9 cellular contexts compared by ENCODE assay signal in genomic region chr17:38798614-38799500, GRCh38. TPM values are rescaled to one million over a fixed set of nuclear protein-coding genes. Genes with fewer than 3 reads are reported as not detected.
DNase-seq lines count a peak whose midpoint lies in the region; ATAC-seq, FAIRE-seq and TF ChIP-seq lines count a peak whose summit lies in the region.
"Had no signal": no experiment of that assay in that cellular context is flagged by ENCODE, and none has a peak within 500 bp of the region (broad histone marks: within the 10 kb centered on the region; RNA-seq: fewer than 3 reads in every experiment).

No MANE protein-coding gene starts in this region.

- no peaks in the 10 kb centered on the region for H3K9me3 Mint-ChIP-seq in CD4-positive, alpha-beta T cell
- H3K9me3 Mint-ChIP-seq in astrocyte (ENCODE audit: unreplicated experiment) = no peaks in the 10 kb centered on the region

- H4K20me1 ChIP-seq in astrocyte (ENCODE audit: insufficient read depth, low read length) = peaks cover 46% of the 10 kb centered on the region

- peaks cover 66% of the 10 kb centered on the region for H3K36me3 Mint-ChIP-seq in CD4-positive, alpha-beta T cell (ENCODE audit: low read depth)
- H3K36me3 Mint-ChIP-seq in astrocyte (ENCODE audit: low read depth, unreplicated experiment) = peaks cover 10% of the 10 kb centered on the region

- peaks cover 52% of the 10 kb centered on the region for H3K79me2 ChIP-seq in astrocyte (ENCODE audit: insufficient read depth, low read length)

- H3K4me1 ChIP-seq in astrocyte (ENCODE audit: insufficient read depth, low read length) (peaks cover 22% of the 10 kb centered on the region), iPS DF 6.9 (ENCODE audit: control insufficient read depth, insufficient read depth, low read length) (no peaks in the 10 kb centered on the region), gastrocnemius medialis (peaks cover 34 to 37% of the 10 kb centered on the region in 2 donors)

- FAIRE-seq in astrocyte (lab: Jason Lieb, UNC) = no peak
- FAIRE-seq: frontal cortex had no signal

- H3K36me3 ChIP-seq in astrocyte (ENCODE audit: insufficient read depth, low read length) = peaks cover 22% of the 10 kb centered on the region
- no peaks in the 10 kb centered on the region; the same call in 1 of the 2 replicates for H3K36me3 ChIP-seq in iPS DF 6.9 (ENCODE audit: control insufficient read depth, insufficient read depth, low read length)
- H3K36me3 ChIP-seq in gastrocnemius medialis = peaks cover 0 to 29% of the 10 kb centered on the region in 2 donors

- peak overlapping the region; percentile 90 for H3K27ac Mint-ChIP-seq in CD4-positive, alpha-beta T cell
- H3K27ac Mint-ChIP-seq in astrocyte (ENCODE audit: unreplicated experiment) = peak overlapping the region; percentile 87

- H3K9me3 ChIP-seq in CD4-positive, alpha-beta T cell (ENCODE audit: control insufficient read depth, low read length) = no peaks in the 10 kb centered on the region
- H3K9me3 ChIP-seq in astrocyte (ENCODE audit: insufficient read depth, low read depth, low read length) = no peaks in the 10 kb centered on the region
- no peaks in the 10 kb centered on the region for H3K9me3 ChIP-seq in iPS DF 6.9 (ENCODE audit: control insufficient read depth, insufficient read depth, low read length)
- H3K9me3 ChIP-seq in gastrocnemius medialis = no peaks in the 10 kb centered on the region

- H2AFZ ChIP-seq in astrocyte (ENCODE audit: low read depth, low read length) = peak overlapping the region; percentile 46

- peak overlapping the region; percentile 64 for H3K27ac ChIP-seq in CD4-positive, alpha-beta T cell (ENCODE audit: low read depth, low read length)
- H3K27ac ChIP-seq in astrocyte (ENCODE audit: low read depth, low read length) = peak overlapping the region; percentile 57
- no peak overlapping the region for H3K27ac ChIP-seq in iPS DF 6.9 (ENCODE audit: low read length)
- H3K27ac ChIP-seq in gastrocnemius medialis = peak overlapping the region; percentile 94 to 100 (median 100)

- intact Hi-C loops in CD4-positive, alpha-beta T cell (cut with DNase I, micrococcal nuclease) = loop anchor here in 1 of 2 experiments (1.0 kb wide), 3 partner anchors 26 to 54 kb away; partner anchors contain the start of genes CWC25, PSMB3 and RPL23
- intact Hi-C loops in gastrocnemius medialis (cut with DNase I; ENCODE audit: low total_unique reads) = loop anchor here (1.0 to 5.0 kb wide), 5 partner anchors 26 to 92 kb away; partner anchors contain the start of genes CWC25, MLLT6, PSMB3 and RPL23

- peak overlapping the region; percentile 92 for H3K4me3 Mint-ChIP-seq in CD4-positive, alpha-beta T cell
- H3K4me3 Mint-ChIP-seq in astrocyte (ENCODE audit: unreplicated experiment) = peak overlapping the region; percentile 98

- no peak for TF ChIP-seq CTCF in CD4-positive, alpha-beta T cell (IDR thresholded peaks at IDR 0.05)
- TF ChIP-seq CTCF in astrocyte (IDR thresholded peaks at IDR 0.05; ENCODE audit: insufficient read depth, low read depth, low read length) (no peak), gastrocnemius medialis (IDR thresholded peaks at IDR 0.05 in 4 of 5, conservative IDR thresholded peaks at IDR 0.05 in 1 of 5) (no peak)

- POLR2A ChIA-PET in CD4-positive, alpha-beta T cell (lab: Charles Lee) = interaction anchor here (0.6 to 2.9 kb wide), 13 partner anchors 11 to 1182 kb away, joined by 3 to 14 read pairs (median 4); partner anchors contain the start of genes CWC25, LASP1, MLLT6 and PLXDC1

- H3K4me1 Mint-ChIP-seq in CD4-positive, alpha-beta T cell (ENCODE audit: low read depth) = peaks cover 48% of the 10 kb centered on the region
- peaks cover 20% of the 10 kb centered on the region for H3K4me1 Mint-ChIP-seq in astrocyte (ENCODE audit: low read depth, unreplicated experiment)

- H3K27me3 Mint-ChIP-seq in CD4-positive, alpha-beta T cell = no peaks in the 10 kb centered on the region
- no peaks in the 10 kb centered on the region for H3K27me3 Mint-ChIP-seq in astrocyte (ENCODE audit: low read depth, unreplicated experiment)

- peak overlapping the region; percentile 84 for H3K9ac ChIP-seq in astrocyte (ENCODE audit: low read length)

- peak; percentile 47 for ATAC-seq in CD4-positive, alpha-beta T cell (ENCODE audit: poor library complexity)
- peak; percentile 21 for ATAC-seq in GM19397 (IDR thresholded peaks at IDR 0.05; ENCODE audit: unreplicated experiment)
- peak; percentile 6 for ATAC-seq in HG03571 (IDR thresholded peaks at IDR 0.05; ENCODE audit: unreplicated experiment)
- peak; percentile 51 to 57 for ATAC-seq in gastrocnemius medialis

- TF ChIP-seq POLR2A in gastrocnemius medialis (IDR thresholded peaks at IDR 0.05) = peak in 1 of 2 donors; percentile 34

- in situ Hi-C loops in gastrocnemius medialis (cut with MboI; ENCODE audit: low sequenced_read_pairs in 4 of 4) = no loop called here

- WGBS in iPS DF 6.9 (ENCODE audit: insufficient coverage, insufficient read length) = no CpG with 5 or more reads among the region's 53 CpGs

- no peaks in the 10 kb centered on the region for H3K27me3 ChIP-seq in CD4-positive, alpha-beta T cell (ENCODE audit: control insufficient read depth, insufficient read depth, low read length)
- H3K27me3 ChIP-seq in astrocyte (ENCODE audit: insufficient read depth, low read length) = no peaks in the 10 kb centered on the region
- no peaks in the 10 kb centered on the region for H3K27me3 ChIP-seq in iPS DF 6.9 (ENCODE audit: control insufficient read depth, insufficient read depth, low read length)
- H3K27me3 ChIP-seq in gastrocnemius medialis = no peaks in the 10 kb centered on the region

- CTCF ChIA-PET in CD4-positive, alpha-beta T cell (lab: Charles Lee) = interaction anchor here (0.7 to 1.3 kb wide), 2 partner anchors 37 to 64 kb away, joined by 3 to 4 read pairs; no protein-coding TSS in a partner anchor

- peak; percentile 14 to 58 (median 42) for DNase-seq in CD4-positive, alpha-beta T cell
- peak; percentile 27 for DNase-seq in T follicular helper cell (ENCODE audit: low read depth)
- DNase-seq in astrocyte (ENCODE audit: low read depth) = peak; percentile 44
- no peak for DNase-seq in iPS DF 6.9 (ENCODE audit: low read depth, low spot score)
- DNase-seq in gastrocnemius medialis = peak in 1 of 2 donors; percentile 13
- no peak for DNase-seq in inferior parietal cortex (ENCODE audit: extremely low spot score)

- H3K4me2 ChIP-seq in astrocyte (ENCODE audit: low read length) = peak overlapping the region; percentile 97

- H3K4me3 ChIP-seq in astrocyte (ENCODE audit: insufficient read depth, low read depth, low read length) (peak overlapping the region; percentile 81), iPS DF 6.9 (ENCODE audit: low read length) (peak overlapping the region; percentile 58), gastrocnemius medialis (peak overlapping the region; percentile 66 to 96 (median 84))

RNA-seq across cellular contexts. Expression of gene PIP4K2B, which starts 0.5 kb away (rescaled TPM):
- total RNA-seq in CD4-positive, alpha-beta T cell = 10 to 100 TPM; 17.0 to 17.2 TPM
- 54.4 and 58.2 TPM in 2 replicates for total RNA-seq in astrocyte
- 10 to 100 TPM; 57.2 to 97.0 (median 76.8) TPM for total RNA-seq in gastrocnemius medialis

RNA-seq across cellular contexts. Expression of gene CWC25, which starts 26.3 kb away (rescaled TPM):
- total RNA-seq in CD4-positive, alpha-beta T cell = 10 to 100 TPM; 63.0 to 63.3 TPM
- total RNA-seq in astrocyte (12.4 and 13.7 TPM in 2 replicates), gastrocnemius medialis (10 to 100 TPM in 3 of 4 donors, 1 to 10 TPM in 1; 9.1 to 14.4 (median 12.3) TPM)

RNA-seq across cellular contexts. Expression of gene PSMB3, which starts 46.3 kb away (rescaled TPM):
- total RNA-seq in CD4-positive, alpha-beta T cell = 10 to 100 TPM; 46.6 to 55.0 TPM
- total RNA-seq in astrocyte (166 and 191 TPM in 2 replicates), gastrocnemius medialis (100 to 1,000 TPM; 211 to 334 (median 280) TPM)

RNA-seq across cellular contexts. Expression of gene PCGF2, which starts 50.7 kb away (rescaled TPM):
- total RNA-seq in CD4-positive, alpha-beta T cell = not detected
- 68.2 and 73.7 TPM in 2 replicates for total RNA-seq in astrocyte
- 1 to 10 TPM; 1.3 to 4.0 (median 1.6) TPM for total RNA-seq in gastrocnemius medialis

RNA-seq across cellular contexts. Expression of gene RPL23, which starts 54.7 kb away (rescaled TPM):
- 1,000 to 10,000 TPM; 2,293 to 2,296 TPM for total RNA-seq in CD4-positive, alpha-beta T cell
- total RNA-seq in astrocyte (954 and 1,087 TPM in 2 replicates), gastrocnemius medialis (1,000 to 10,000 TPM in 1 of 4 donors, 100 to 1,000 TPM in 3; 878 to 1,126 (median 955) TPM)

Comparison
In these comparisons a context has a peak if more than half of its experiments do, and no peak if none do; other contexts are left out.
1. DNase-seq: peak in CD4-positive, alpha-beta T cell (10 of 10), T follicular helper cell (single experiment) and astrocyte (single experiment); none in iPS DF 6.9 (single experiment) and inferior parietal cortex (single experiment).
2. Peak in every context shown above with its lines, with median percentiles within 50 percentile points of each other: ATAC-seq and H3K4me3 ChIP-seq.